Comparison of ENCODE assay signal across 26 cellular contexts in genomic region chr4:120862432-120862831, GRCh38.
DNase-seq lines count a peak whose midpoint lies in the region; ATAC-seq, FAIRE-seq and TF ChIP-seq lines count a peak whose summit lies in the region.
"Had no signal": no experiment of that assay in that cellular context is flagged by ENCODE, and none has a peak within 500 bp of the region (broad histone marks: within the 10 kb centered on the region; RNA-seq: fewer than 3 reads in every experiment).

No MANE protein-coding gene starts in this region.

- H3K4me3 Mint-ChIP-seq in WTC11: no peak overlapping the region
- H3K4me3 Mint-ChIP-seq: CD14-positive monocyte; CD4-positive, alpha-beta memory T cell; CD4-positive, CD25-positive, alpha-beta regulatory T cell; CD8-positive, alpha-beta memory T cell had no signal

- no peak overlapping the region for H3K9ac ChIP-seq in keratinocyte (ENCODE audit: control insufficient read depth, extremely low read depth, insufficient read depth, low read length)
- H3K9ac ChIP-seq: BLaER1 had no signal

- POLR2A ChIA-PET in WTC11 (lab: Charles Lee): no interaction called here

- no peaks in the 10 kb centered on the region for H3K79me2 ChIP-seq in keratinocyte (ENCODE audit: control insufficient read depth, insufficient read depth, low read length)

- no peaks in the 10 kb centered on the region for H3K27me3 Mint-ChIP-seq in WTC11 (ENCODE audit: low read depth)

- CTCF ChIA-PET in WTC11 (lab: Charles Lee): interaction anchor here (0.7 to 3.8 kb wide), 2 partner anchors 8 to 9 kb away, joined by 4 to 13 read pairs; no protein-coding TSS in a partner anchor

- H3K36me3 Mint-ChIP-seq in WTC11: no peaks in the 10 kb centered on the region
- H3K36me3 Mint-ChIP-seq: CD14-positive monocyte; CD4-positive, alpha-beta memory T cell; CD4-positive, CD25-positive, alpha-beta regulatory T cell; CD8-positive, alpha-beta memory T cell had no signal

- intact Hi-C loops in mucosa of descending colon (cut with DNase I, micrococcal nuclease): no loop called here

- H3K9me1 ChIP-seq in keratinocyte (ENCODE audit: control insufficient read depth, extremely low read depth, insufficient read depth, low read length): peaks cover 2% of the 10 kb centered on the region

- H3K4me1 Mint-ChIP-seq in WTC11: peaks cover 38% of the 10 kb centered on the region
- H3K4me1 Mint-ChIP-seq: CD14-positive monocyte; CD4-positive, alpha-beta memory T cell; CD4-positive, CD25-positive, alpha-beta regulatory T cell; CD8-positive, alpha-beta memory T cell had no signal

- H3K4me3 ChIP-seq in keratinocyte (ENCODE audit: control insufficient read depth in 2 of 3, extremely low read depth in 1 of 3, insufficient read depth in 2 of 3, low read depth in 1 of 3, low read length in 3 of 3) (no peak overlapping the region), mucosa of descending colon (no peak overlapping the region)
- H3K4me3 ChIP-seq: BLaER1 had no signal

- 0 out of 2 replicates have a peak overlapping the region, but pooled peaks have one; percentile 10 for H3K27ac Mint-ChIP-seq in WTC11
- H3K27ac Mint-ChIP-seq: CD14-positive monocyte; CD4-positive, alpha-beta memory T cell; CD4-positive, CD25-positive, alpha-beta regulatory T cell; CD8-positive, alpha-beta memory T cell had no signal

- H3K27ac ChIP-seq in keratinocyte (ENCODE audit: control insufficient read depth, insufficient read depth, low read length): no peak overlapping the region
- H3K27ac ChIP-seq: BLaER1 had no signal

- H4K20me1 ChIP-seq in keratinocyte (ENCODE audit: control insufficient read depth, extremely low read depth, insufficient read depth, low read length): no peaks in the 10 kb centered on the region
- H4K20me1 ChIP-seq: BLaER1 had no signal

- H3K27me3 ChIP-seq in keratinocyte (ENCODE audit: control insufficient read depth, extremely low read depth, insufficient read depth, low read length): no peaks in the 10 kb centered on the region
- H3K27me3 ChIP-seq: BE2C, BLaER1 had no signal

- FAIRE-seq in keratinocyte (lab: Jason Lieb, UNC): peak; percentile 44
- FAIRE-seq: A204.1, GM12891 had no signal

- H3K9me3 Mint-ChIP-seq in WTC11: no peaks in the 10 kb centered on the region
- H3K9me3 Mint-ChIP-seq: CD14-positive monocyte; CD4-positive, alpha-beta memory T cell; CD4-positive, CD25-positive, alpha-beta regulatory T cell; CD8-positive, alpha-beta memory T cell had no signal

- TF ChIP-seq CTCF in WTC11 (IDR thresholded peaks at IDR 0.05) (no peak), keratinocyte (optimal IDR thresholded peaks at IDR 0.05 in 1 of 3, IDR thresholded peaks at IDR 0.05 in 1 of 3, conservative IDR thresholded peaks at IDR 0.05 in 1 of 3; ENCODE audit: extremely low read depth in 1 of 3, insufficient read depth in 2 of 3, low read length in 3 of 3) (no peak), mucosa of descending colon (IDR thresholded peaks at IDR 0.05) (no peak)

- H3K4me2 ChIP-seq in keratinocyte (ENCODE audit: control insufficient read depth, extremely low read depth, insufficient read depth, low read depth, low read length): no peak overlapping the region
- H3K4me2 ChIP-seq: BLaER1 had no signal

- H3K9me3 ChIP-seq in keratinocyte (ENCODE audit: control insufficient read depth, low read depth, low read length) (no peaks in the 10 kb centered on the region), mucosa of descending colon (no peaks in the 10 kb centered on the region)
- H3K9me3 ChIP-seq: BE2C, BLaER1 had no signal

- no peak overlapping the region for H2AFZ ChIP-seq in keratinocyte (ENCODE audit: control insufficient read depth, low read length)

- H3K4me1 ChIP-seq in keratinocyte (ENCODE audit: control insufficient read depth, extremely low read depth, insufficient read depth, low read length) (no peaks in the 10 kb centered on the region), mucosa of descending colon (ENCODE audit: low read depth) (peaks cover 4% of the 10 kb centered on the region)
- H3K4me1 ChIP-seq: BE2C, BLaER1 had no signal

- ATAC-seq in WTC11 (no peak), mucosa of descending colon (peak; percentile 91), GM19467 (IDR thresholded peaks at IDR 0.05; ENCODE audit: unreplicated experiment) (no peak), GM18517 (IDR thresholded peaks at IDR 0.05; ENCODE audit: unreplicated experiment) (no peak)

- dilution Hi-C loops in keratinocyte (cut with MboI; ENCODE audit: extremely low pct_ligation_motif_present, low sequenced_read_pairs): no loop called here

- no peaks in the 10 kb centered on the region for H3K36me3 ChIP-seq in keratinocyte (ENCODE audit: control insufficient read depth in 2 of 2, extremely low read depth in 1 of 2, insufficient read depth in 2 of 2, low read length in 2 of 2)
- H3K36me3 ChIP-seq in mucosa of descending colon (ENCODE audit: low read depth): no peaks in the 10 kb centered on the region
- H3K36me3 ChIP-seq: BE2C, BLaER1 had no signal

- DNase-seq in WTC11 (ENCODE audit: low spot score): no peak
- no peak for DNase-seq in keratinocyte (ENCODE audit: low read depth, low spot score)
- DNase-seq in mucosa of descending colon: no peak
- DNase-seq in GM03348 (ENCODE audit: low spot score): no peak
- DNase-seq in activated CD4-positive, alpha-beta T cell treated with anti-CD3 and anti-CD28 coated beads for 4 hours: no peak
- DNase-seq: 8988T; ACHN; BE2C; C1 segment of cervical spinal cord; CD4-positive, alpha-beta memory T cell; CD4-positive, CD25-positive, alpha-beta regulatory T cell; CD8-positive, alpha-beta memory T cell; COR-L47; DMS 273 treated with DMSO at 0.1 percent for 48 hours; DMS153; DMS53; DMS79; DND-41; EL; GDM1 had no signal

TF ChIP-seq in WTC11, 78 proteins besides CTCF, POLR2A, EP300 and RAD21:
- TF ChIP-seq RELA (CRISPR knock-in tag; IDR thresholded peaks at IDR 0.05; ENCODE audit: borderline replicate concordance) (no peak), TP53 (CRISPR knock-in tag; IDR thresholded peaks at IDR 0.05) (no peak), ETV6 (CRISPR knock-in tag; IDR thresholded peaks at IDR 0.05) (no peak), ZNF317 (CRISPR knock-in tag; IDR thresholded peaks at IDR 0.05; ENCODE audit: borderline replicate concordance, low read depth) (no peak), CREM (CRISPR knock-in tag; IDR thresholded peaks at IDR 0.05) (no peak), JUN (CRISPR knock-in tag; IDR thresholded peaks at IDR 0.05) (no peak), AR (CRISPR knock-in tag; IDR thresholded peaks at IDR 0.05) (no peak)
- TF ChIP-seq, protein P1, sequence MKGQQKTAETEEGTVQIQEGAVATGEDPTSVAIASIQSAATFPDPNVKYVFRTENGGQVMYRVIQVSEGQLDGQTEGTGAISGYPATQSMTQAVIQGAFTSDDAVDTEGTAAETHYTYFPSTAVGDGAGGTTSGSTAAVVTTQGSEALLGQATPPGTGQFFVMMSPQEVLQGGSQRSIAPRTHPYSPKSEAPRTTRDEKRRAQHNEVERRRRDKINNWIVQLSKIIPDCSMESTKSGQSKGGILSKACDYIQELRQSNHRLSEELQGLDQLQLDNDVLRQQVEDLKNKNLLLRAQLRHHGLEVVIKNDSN (CRISPR knock-in tag; IDR thresholded peaks at IDR 0.05): no peak
- TF ChIP-seq, protein P2, sequence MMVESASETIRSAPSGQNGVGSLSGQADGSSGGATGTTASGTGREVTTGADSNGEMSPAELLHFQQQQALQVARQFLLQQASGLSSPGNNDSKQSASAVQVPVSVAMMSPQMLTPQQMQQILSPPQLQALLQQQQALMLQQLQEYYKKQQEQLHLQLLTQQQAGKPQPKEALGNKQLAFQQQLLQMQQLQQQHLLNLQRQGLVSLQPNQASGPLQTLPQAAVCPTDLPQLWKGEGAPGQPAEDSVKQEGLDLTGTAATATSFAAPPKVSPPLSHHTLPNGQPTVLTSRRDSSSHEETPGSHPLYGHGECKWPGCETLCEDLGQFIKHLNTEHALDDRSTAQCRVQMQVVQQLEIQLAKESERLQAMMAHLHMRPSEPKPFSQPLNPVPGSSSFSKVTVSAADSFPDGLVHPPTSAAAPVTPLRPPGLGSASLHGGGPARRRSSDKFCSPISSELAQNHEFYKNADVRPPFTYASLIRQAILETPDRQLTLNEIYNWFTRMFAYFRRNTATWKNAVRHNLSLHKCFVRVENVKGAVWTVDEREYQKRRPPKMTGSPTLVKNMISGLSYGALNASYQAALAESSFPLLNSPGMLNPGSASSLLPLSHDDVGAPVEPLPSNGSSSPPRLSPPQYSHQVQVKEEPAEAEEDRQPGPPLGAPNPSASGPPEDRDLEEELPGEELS (CRISPR knock-in tag; IDR thresholded peaks at IDR 0.05): no peak
